In genomic region chr22:31296258-31296657, GRCh38 we compare ENCODE assay signal across 10 cellular contexts. TPM values are rescaled to one million over a fixed set of nuclear protein-coding genes. Genes with fewer than 3 reads are reported as not detected.
DNase-seq lines count a peak whose midpoint lies in the region; FAIRE-seq and TF ChIP-seq lines count a peak whose summit lies in the region.
"Had no signal": no experiment of that assay in that cellular context is flagged by ENCODE, and none has a peak within 500 bp of the region (broad histone marks: within the 10 kb centered on the region; RNA-seq: fewer than 3 reads in every experiment).

No MANE protein-coding gene starts in this region.

- H3K4me1 ChIP-seq in adipocyte (ENCODE audit: control insufficient read depth, insufficient read depth, low read length) (peaks cover 45% of the 10 kb centered on the region), kidney (ENCODE audit: control insufficient read depth in 1 of 2, insufficient read depth in 1 of 2, low read depth in 1 of 2, low read length in 2 of 2) (peaks cover 7 to 14% of the 10 kb centered on the region in 2 donors)

- H3K27ac ChIP-seq in kidney (ENCODE audit: low read depth in 2 of 2, low read length in 2 of 2), result peak overlapping the region; percentile 9 to 88

- no peaks in the 10 kb centered on the region for H3K27me3 Mint-ChIP-seq in activated CD4-positive, alpha-beta T cell treated with anti-CD3 and anti-CD28 coated beads, Interleukin-2, amount 10 ng/mL, durations not matched to agents 24 days and 14 days
- peaks cover 3% of the 10 kb centered on the region for H3K27me3 Mint-ChIP-seq in endothelial cell (ENCODE audit: unreplicated experiment)

- H3K27me3 ChIP-seq in adipocyte (replicated peaks; ENCODE audit: control insufficient read depth, insufficient read depth, low read length), result no peaks in the 10 kb centered on the region

- H3K9ac ChIP-seq in adipocyte (ENCODE audit: low read length), result peak overlapping the region; percentile 78
- H3K9ac ChIP-seq in kidney (ENCODE audit: low read length in 2 of 2), result no peak overlapping the region

- H3K4me3 Mint-ChIP-seq in activated CD4-positive, alpha-beta T cell treated with anti-CD3 and anti-CD28 coated beads, Interleukin-2, amount 10 ng/mL, durations not matched to agents 24 days and 14 days, result peak overlapping the region; percentile 62
- H3K4me3 Mint-ChIP-seq in endothelial cell (ENCODE audit: unreplicated experiment), result no peak overlapping the region

- H3K9me3 ChIP-seq in adipocyte (ENCODE audit: control insufficient read depth, low read length), result no peaks in the 10 kb centered on the region
- no peaks in the 10 kb centered on the region for H3K9me3 ChIP-seq in kidney (ENCODE audit: control insufficient read depth in 1 of 2, low read length in 2 of 2)

- DNase-seq in activated CD4-positive, alpha-beta T cell treated with anti-CD3 and anti-CD28 coated beads, Interleukin-2, amount 10 ng/mL, durations not matched to agents 24 days and 14 days, result no peak
- no peak for DNase-seq in activated CD4-positive, alpha-beta T cell treated with anti-CD3 and anti-CD28 coated beads, Interleukin-2, amount 50 U/mL, for 1 hour
- DNase-seq in adipocyte (ENCODE audit: low read depth) (peak; percentile 34), kidney (no peak), superior temporal gyrus (ENCODE audit: extremely low spot score) (peak; percentile 46), NCI-H187 treated with DMSO at 0.1 percent for 48 hours (lab: John Stamatoyannopoulos, UW) (no peak), NCI-H2171 (lab: John Stamatoyannopoulos, UW) (no peak), endothelial cell (ENCODE audit: low spot score) (no peak)
- DNase-seq: activated CD8-positive, alpha-beta memory T cell treated with anti-CD3 and anti-CD28 coated beads, Interleukin-2, amount 50 U/mL, for 4 hours had no signal

- H3K36me3 ChIP-seq in adipocyte (ENCODE audit: control insufficient read depth, insufficient read depth, low read length, severe bottlenecking) (no peaks in the 10 kb centered on the region), kidney (ENCODE audit: control insufficient read depth in 1 of 2, insufficient read depth in 2 of 2, low read length in 2 of 2) (no peaks in the 10 kb centered on the region)

- H3K9me3 Mint-ChIP-seq in activated CD4-positive, alpha-beta T cell treated with anti-CD3 and anti-CD28 coated beads, Interleukin-2, amount 10 ng/mL, durations not matched to agents 24 days and 14 days, result no peaks in the 10 kb centered on the region
- H3K9me3 Mint-ChIP-seq in endothelial cell (ENCODE audit: unreplicated experiment), result no peaks in the 10 kb centered on the region

- intact Hi-C loops in activated CD4-positive, alpha-beta T cell treated with anti-CD3 and anti-CD28 coated beads, Interleukin-2, amount 10 ng/mL, durations not matched to agents 24 days and 14 days (cut with micrococcal nuclease), result loop anchor here (1.0 kb wide), 1 partner anchor 10 kb away; no protein-coding TSS in a partner anchor
- intact Hi-C loops in kidney (cut with DNase I), result no loop called here

- H3K36me3 Mint-ChIP-seq in activated CD4-positive, alpha-beta T cell treated with anti-CD3 and anti-CD28 coated beads, Interleukin-2, amount 10 ng/mL, durations not matched to agents 24 days and 14 days (ENCODE audit: low read depth), result peaks cover 2% of the 10 kb centered on the region
- no peaks in the 10 kb centered on the region for H3K36me3 Mint-ChIP-seq in endothelial cell (ENCODE audit: low read depth, unreplicated experiment)

- H3K4me3 ChIP-seq in adipocyte (ENCODE audit: low read length) (peak overlapping the region; percentile 71), kidney (ENCODE audit: low read length in 2 of 2) (no peak overlapping the region)

- no peak for FAIRE-seq in kidney (lab: Jason Lieb, UNC)
- FAIRE-seq: H54 had no signal

- no peak for TF ChIP-seq CTCF in kidney (IDR thresholded peaks at IDR 0.05; ENCODE audit: borderline replicate concordance, extremely low read depth, insufficient read depth)
- TF ChIP-seq CTCF in endothelial cell (IDR thresholded peaks at IDR 0.05; ENCODE audit: unreplicated experiment), result no peak

- H3K4me1 Mint-ChIP-seq in activated CD4-positive, alpha-beta T cell treated with anti-CD3 and anti-CD28 coated beads, Interleukin-2, amount 10 ng/mL, durations not matched to agents 24 days and 14 days, result peaks cover 39% of the 10 kb centered on the region
- H3K4me1 Mint-ChIP-seq in endothelial cell (ENCODE audit: unreplicated experiment), result peaks cover 37% of the 10 kb centered on the region

- peak overlapping the region; percentile 16 for H3K27ac Mint-ChIP-seq in activated CD4-positive, alpha-beta T cell treated with anti-CD3 and anti-CD28 coated beads, Interleukin-2, amount 10 ng/mL, durations not matched to agents 24 days and 14 days
- no peak overlapping the region for H3K27ac Mint-ChIP-seq in endothelial cell (ENCODE audit: unreplicated experiment)

RNA-seq across cellular contexts. Expression of gene PIK3IP1, which starts 4.0 kb away (rescaled TPM):
- total RNA-seq in activated CD4-positive, alpha-beta T cell treated with anti-CD3 and anti-CD28 coated beads, Interleukin-2, amount 10 ng/mL, durations not matched to agents 24 days and 14 days, result 12.4 TPM in 2 replicates
- 42.7 TPM for total RNA-seq in kidney
- 21.4 TPM for polyA plus RNA-seq in kidney (ENCODE audit: insufficient read depth, low read depth, low replicate concordance)
- total RNA-seq in endothelial cell (ENCODE audit: unreplicated experiment), result 13.4 TPM

RNA-seq across cellular contexts. Expression of gene PATZ1, which starts 49.9 kb away (rescaled TPM):
- total RNA-seq in activated CD4-positive, alpha-beta T cell treated with anti-CD3 and anti-CD28 coated beads, Interleukin-2, amount 10 ng/mL, durations not matched to agents 24 days and 14 days, result 33.8 and 34.7 TPM in 2 replicates
- total RNA-seq in kidney (40.9 TPM), endothelial cell (ENCODE audit: unreplicated experiment) (54.0 TPM)
- 33.3 TPM for polyA plus RNA-seq in kidney (ENCODE audit: insufficient read depth, low read depth, low replicate concordance)

Comparison
In these comparisons a context has a peak if more than half of its experiments do, and no peak if none do; other contexts are left out.
1. DNase-seq: peak in adipocyte (single experiment) and superior temporal gyrus (single experiment); none in activated CD4-positive, alpha-beta T cell treated with anti-CD3 and anti-CD28 coated beads, Interleukin-2, amount 10 ng/mL, durations not matched to agents 24 days and 14 days (single experiment), activated CD4-positive, alpha-beta T cell treated with anti-CD3 and anti-CD28 coated beads, Interleukin-2, amount 50 U/mL, for 1 hour (single experiment), kidney (single experiment), NCI-H187 treated with DMSO at 0.1 percent for 48 hours (single experiment), NCI-H2171 (single experiment) and endothelial cell (single experiment).